In the genomic region with DNA sequence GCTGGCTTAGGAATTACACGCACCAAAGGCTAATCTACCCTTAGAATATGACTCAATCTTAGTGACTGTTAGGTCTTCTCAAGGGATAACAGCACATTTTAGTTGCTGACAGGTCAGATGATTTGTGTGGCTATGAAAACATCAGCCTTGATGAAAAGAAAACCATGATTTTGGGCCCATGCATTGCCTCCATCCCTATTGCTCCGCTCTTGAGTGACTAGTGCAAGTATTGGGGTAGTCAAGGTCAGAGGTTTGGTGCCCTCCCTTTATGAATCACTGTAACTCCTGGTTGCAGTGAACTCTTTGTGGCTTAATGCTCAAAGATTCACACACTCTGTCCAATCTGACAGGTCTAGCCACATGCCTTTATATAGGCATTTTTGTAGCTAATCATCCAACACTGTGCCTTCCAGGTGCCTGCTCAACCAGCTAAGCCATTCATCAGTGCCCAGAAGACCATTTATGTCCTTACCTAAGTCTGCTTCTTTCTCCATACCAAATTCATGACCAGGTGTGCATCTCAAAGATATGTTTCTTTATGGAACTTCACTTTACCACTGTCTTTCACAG, we compare ENCODE assay signal across 29 cellular contexts.
"Had no signal": no experiment of that assay in that cellular context is flagged by ENCODE, and none has a peak within 500 bp of the region (broad histone marks: within the 10 kb centered on the region; RNA-seq: fewer than 3 reads in every experiment).

No MANE protein-coding gene starts in this region.

- DNase-seq: activated CD4-positive, alpha-beta T cell treated with anti-CD3 and anti-CD28 coated beads, Interleukin-2, amount 50 U/mL, for 1 hour; activated CD4-positive, CD25-positive, alpha-beta regulatory T cell treated with anti-CD3 and anti-CD28 coated beads, Interleukin-2, amount 50 U/mL, for 72 hours; activated CD8-positive, alpha-beta memory T cell treated with anti-CD3 and anti-CD28 coated beads, Interleukin-2, amount 10 ng/mL, durations not matched to agents 7 days and 5 days; activated CD8-positive, alpha-beta T cell treated with anti-CD3 and anti-CD28 coated beads for 36 hours; activated naive CD8-positive, alpha-beta T cell treated with anti-CD3 and anti-CD28 coated beads, Interleukin-2, amount 50 U/mL, for 24 hours; activated T-cell treated with anti-CD3 and anti-CD28 coated beads, Interleukin-2, amount 50 U/mL, for 48 hours; dermis blood vessel endothelial cell; effector CD4-positive, alpha-beta T cell; foreskin fibroblast; heart left ventricle; hypothalamus; immature natural killer cell; left ventricle myocardium inferior; mucosa of descending colon; right cardiac atrium; stimulated activated CD4-positive, alpha-beta T cell treated with anti-CD3 and anti-CD28 coated beads, Interleukin-12 subunit alpha, Interleukin-12 subunit beta, amount 100 ng/mL, for 4 hours; stimulated activated CD4-positive, alpha-beta T cell treated with anti-CD3 and anti-CD28 coated beads, Interleukin-4, amount 100 ng/mL, for 1 hour; stimulated activated naive CD8-positive, alpha-beta T cell treated with anti-CD3 and anti-CD28 coated beads, Interleukin-15, Interleukin-2, amounts not matched to agents 100 U/mL and 50 U/mL, for 24 hours; substantia nigra; SW 1271; T-helper 9 cell had no signal

- H3K27me3 ChIP-seq: heart left ventricle had no signal

- H3K4me1 Mint-ChIP-seq: activated CD8-positive, alpha-beta memory T cell treated with anti-CD3 and anti-CD28 coated beads, Interleukin-2, amount 10 ng/mL, durations not matched to agents 7 days and 5 days; activated naive CD4-positive, alpha-beta T cell treated with anti-CD3 and anti-CD28 coated beads, Interleukin-2, amount 50 U/mL, for 24 hours; central memory CD8-positive, alpha-beta T cell; immature natural killer cell had no signal

- ATAC-seq: activated CD8-positive, alpha-beta memory T cell treated with anti-CD3 and anti-CD28 coated beads, Interleukin-2, amount 10 ng/mL, durations not matched to agents 7 days and 5 days; activated CD8-positive, alpha-beta T cell treated with anti-CD3 and anti-CD28 coated beads for 36 hours; activated naive CD8-positive, alpha-beta T cell treated with anti-CD3 and anti-CD28 coated beads, Interleukin-2, amount 50 U/mL, for 24 hours; heart left ventricle; mucosa of descending colon; natural killer cell treated with Interleukin-12 subunit alpha and Interleukin-12 subunit beta and Interleukin-15 and Interleukin-18, amount 100 ng/mL, for 72 hours; right cardiac atrium; stimulated activated naive CD8-positive, alpha-beta T cell treated with anti-CD3 and anti-CD28 coated beads, Interleukin-15, Interleukin-2, amounts not matched to agents 100 U/mL and 50 U/mL, for 24 hours had no signal

- H3K9me3 Mint-ChIP-seq: activated CD8-positive, alpha-beta T cell treated with anti-CD3 and anti-CD28 coated beads for 36 hours; activated naive CD4-positive, alpha-beta T cell treated with anti-CD3 and anti-CD28 coated beads, Interleukin-2, amount 50 U/mL, for 24 hours; activated naive CD8-positive, alpha-beta T cell treated with anti-CD3 and anti-CD28 coated beads, Interleukin-2, amount 50 U/mL, for 24 hours; activated T-helper 2 cell treated with anti-CD3 and anti-CD28 coated beads, Interferon-gamma antibody, Interleukin-2, Interleukin-4, amounts not matched to agents 10 μg/mL and 5 μg/mL and 100 μg/mL, durations not matched to agents 14 hours and 24 hours and 36 hours; central memory CD8-positive, alpha-beta T cell; T-helper 1 cell treated with Interleukin-12 subunit alpha and Interleukin-12 subunit beta and Interleukin-4 antibody, amounts not matched to agents 30 μg/mL and 1 μg/mL, for 36 hours had no signal

- H3K36me3 ChIP-seq: heart left ventricle, left ventricle myocardium inferior had no signal

- H3K9me3 ChIP-seq: heart left ventricle, left ventricle myocardium inferior, mucosa of descending colon had no signal

- H3K36me3 Mint-ChIP-seq: activated CD8-positive, alpha-beta memory T cell treated with anti-CD3 and anti-CD28 coated beads, Interleukin-2, amount 10 ng/mL, durations not matched to agents 7 days and 5 days; activated naive CD4-positive, alpha-beta T cell treated with anti-CD3 and anti-CD28 coated beads, Interleukin-2, amount 50 U/mL, for 24 hours; immature natural killer cell; natural killer cell treated with Interleukin-12 subunit alpha and Interleukin-12 subunit beta and Interleukin-15 and Interleukin-18, amount 100 ng/mL, for 72 hours had no signal

- H3K27ac ChIP-seq: epithelial cell of prostate, heart left ventricle, left ventricle myocardium inferior, skin epidermis had no signal

- H3K27ac Mint-ChIP-seq: activated CD8-positive, alpha-beta memory T cell treated with anti-CD3 and anti-CD28 coated beads, Interleukin-2, amount 10 ng/mL, durations not matched to agents 7 days and 5 days; activated CD8-positive, alpha-beta T cell treated with anti-CD3 and anti-CD28 coated beads for 36 hours; activated naive CD4-positive, alpha-beta T cell treated with anti-CD3 and anti-CD28 coated beads, Interleukin-2, amount 50 U/mL, for 24 hours; activated naive CD8-positive, alpha-beta T cell treated with anti-CD3 and anti-CD28 coated beads, Interleukin-2, amount 50 U/mL, for 24 hours; activated T-helper 2 cell treated with anti-CD3 and anti-CD28 coated beads, Interferon-gamma antibody, Interleukin-2, Interleukin-4, amounts not matched to agents 10 μg/mL and 5 μg/mL and 100 μg/mL, durations not matched to agents 14 hours and 24 hours and 36 hours; immature natural killer cell; natural killer cell treated with Interleukin-12 subunit alpha and Interleukin-12 subunit beta and Interleukin-15 and Interleukin-18, amount 100 ng/mL, for 72 hours; T-helper 1 cell treated with Interleukin-12 subunit alpha and Interleukin-12 subunit beta and Interleukin-4 antibody, amounts not matched to agents 30 μg/mL and 1 μg/mL, for 36 hours had no signal

- H3K4me3 ChIP-seq: heart left ventricle, left ventricle myocardium inferior, lung, mucosa of descending colon, skin epidermis had no signal

- H3K4me3 Mint-ChIP-seq: activated CD8-positive, alpha-beta memory T cell treated with anti-CD3 and anti-CD28 coated beads, Interleukin-2, amount 10 ng/mL, durations not matched to agents 7 days and 5 days; activated CD8-positive, alpha-beta T cell treated with anti-CD3 and anti-CD28 coated beads for 36 hours; activated naive CD4-positive, alpha-beta T cell treated with anti-CD3 and anti-CD28 coated beads, Interleukin-2, amount 50 U/mL, for 24 hours; activated naive CD8-positive, alpha-beta T cell treated with anti-CD3 and anti-CD28 coated beads, Interleukin-2, amount 50 U/mL, for 24 hours; central memory CD8-positive, alpha-beta T cell; immature natural killer cell; natural killer cell treated with Interleukin-12 subunit alpha and Interleukin-12 subunit beta and Interleukin-15 and Interleukin-18, amount 100 ng/mL, for 72 hours; T-helper 1 cell treated with Interleukin-12 subunit alpha and Interleukin-12 subunit beta and Interleukin-4 antibody, amounts not matched to agents 30 μg/mL and 1 μg/mL, for 36 hours had no signal

- H3K27me3 Mint-ChIP-seq: activated CD8-positive, alpha-beta memory T cell treated with anti-CD3 and anti-CD28 coated beads, Interleukin-2, amount 10 ng/mL, durations not matched to agents 7 days and 5 days; activated naive CD4-positive, alpha-beta T cell treated with anti-CD3 and anti-CD28 coated beads, Interleukin-2, amount 50 U/mL, for 24 hours; activated naive CD8-positive, alpha-beta T cell treated with anti-CD3 and anti-CD28 coated beads, Interleukin-2, amount 50 U/mL, for 24 hours; central memory CD8-positive, alpha-beta T cell; natural killer cell treated with Interleukin-12 subunit alpha and Interleukin-12 subunit beta and Interleukin-15 and Interleukin-18, amount 100 ng/mL, for 72 hours had no signal
